33 cellular contexts compared by ENCODE assay signal in the genomic region with DNA sequence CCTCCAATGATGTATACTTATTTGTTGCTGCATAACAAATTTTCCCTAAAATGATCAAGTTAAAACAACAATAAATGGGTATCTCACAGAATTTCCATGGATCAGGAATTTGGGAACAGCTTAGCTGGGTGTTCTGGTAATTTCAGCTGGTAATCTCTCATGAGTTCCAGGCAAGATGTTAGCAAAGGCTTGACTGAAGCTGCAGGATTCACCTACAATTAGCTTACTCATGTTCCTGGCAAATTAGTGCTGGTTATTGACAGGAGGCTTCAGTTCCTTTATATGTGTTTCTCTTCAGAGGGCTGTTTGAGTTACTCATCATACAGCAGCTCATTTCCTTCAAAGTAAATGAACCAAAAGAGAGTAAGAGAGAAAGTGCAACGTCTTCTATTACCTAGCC.
"Had no signal": no experiment of that assay in that cellular context is flagged by ENCODE, and none has a peak within 500 bp of the region (broad histone marks: within the 10 kb centered on the region; RNA-seq: fewer than 3 reads in every experiment).

No MANE protein-coding gene starts in this region.

- H3K4me1 ChIP-seq: ascending aorta, Peyer's patch had no signal

- H3K36me3 ChIP-seq: ascending aorta, cardiac muscle cell, Peyer's patch had no signal

- H3K27me3 ChIP-seq: ascending aorta, cardiac muscle cell, Peyer's patch had no signal

- ATAC-seq: activated CD8-positive, alpha-beta memory T cell treated with anti-CD3 and anti-CD28 coated beads, Interleukin-2, amount 10 ng/mL, durations not matched to agents 7 days and 5 days; K562; PC-3; Right ventricle myocardium inferior had no signal

- DNase-seq: activated CD4-positive, alpha-beta memory T cell treated with anti-CD3 and anti-CD28 coated beads, Interleukin-2, amount 10 ng/mL, durations not matched to agents 7 days and 5 days; activated CD4-positive, alpha-beta T cell treated with anti-CD3 and anti-CD28 coated beads for 1 hour; activated CD4-positive, alpha-beta T cell treated with anti-CD3 and anti-CD28 coated beads for 48 hours; activated CD4-positive, CD25-positive, alpha-beta regulatory T cell; activated CD8-positive, alpha-beta memory T cell treated with anti-CD3 and anti-CD28 coated beads for 24 hours; activated CD8-positive, alpha-beta memory T cell treated with anti-CD3 and anti-CD28 coated beads, Interleukin-2, amount 10 ng/mL, durations not matched to agents 7 days and 5 days; activated CD8-positive, alpha-beta memory T cell treated with anti-CD3 and anti-CD28 coated beads, Interleukin-2, amount 50 U/mL, for 48 hours; activated effector memory CD4-positive, alpha-beta T cell treated with Interleukin-2 at 50 U/mL for 16 hours; activated naive CD4-positive, alpha-beta T cell; activated naive CD8-positive, alpha-beta T cell treated with anti-CD3 and anti-CD28 coated beads, Interleukin-2, amount 10 ng/mL, durations not matched to agents 7 days and 5 days; activated T-cell treated with anti-CD3 and anti-CD28 coated beads, Interleukin-2, amount 50 U/mL, for 48 hours; amygdala; NCI-H1092 treated with DMSO at 0.1 percent for 48 hours; NCI-H1417; NCI-H1694; NCI-H1930; NCI-H345; NCI-H524 treated with DMSO at 0.1 percent for 48 hours; PC-3; Peyer's patch; RPMI8226; SIG-M5; SW 1271; T-helper 1 cell; T-helper 2 cell; T-helper 9 cell had no signal

- H3K27ac Mint-ChIP-seq: activated CD4-positive, alpha-beta memory T cell treated with anti-CD3 and anti-CD28 coated beads, Interleukin-2, amount 10 ng/mL, durations not matched to agents 7 days and 5 days; activated CD8-positive, alpha-beta memory T cell treated with anti-CD3 and anti-CD28 coated beads, Interleukin-2, amount 10 ng/mL, durations not matched to agents 7 days and 5 days; activated naive CD4-positive, alpha-beta T cell treated with anti-CD3 and anti-CD28 coated beads, Interleukin-2, amount 50 U/mL, for 24 hours; activated naive CD8-positive, alpha-beta T cell treated with anti-CD3 and anti-CD28 coated beads, Interleukin-2, amount 10 ng/mL, durations not matched to agents 7 days and 5 days had no signal

- H3K4me3 Mint-ChIP-seq: activated CD4-positive, alpha-beta memory T cell treated with anti-CD3 and anti-CD28 coated beads, Interleukin-2, amount 10 ng/mL, durations not matched to agents 7 days and 5 days; activated CD8-positive, alpha-beta memory T cell treated with anti-CD3 and anti-CD28 coated beads, Interleukin-2, amount 10 ng/mL, durations not matched to agents 7 days and 5 days; activated naive CD4-positive, alpha-beta T cell treated with anti-CD3 and anti-CD28 coated beads, Interleukin-2, amount 50 U/mL, for 24 hours; activated naive CD8-positive, alpha-beta T cell treated with anti-CD3 and anti-CD28 coated beads, Interleukin-2, amount 10 ng/mL, durations not matched to agents 7 days and 5 days; central memory CD8-positive, alpha-beta T cell had no signal

- H3K36me3 Mint-ChIP-seq: activated CD8-positive, alpha-beta memory T cell treated with anti-CD3 and anti-CD28 coated beads, Interleukin-2, amount 10 ng/mL, durations not matched to agents 7 days and 5 days; activated naive CD4-positive, alpha-beta T cell treated with anti-CD3 and anti-CD28 coated beads, Interleukin-2, amount 50 U/mL, for 24 hours; activated naive CD8-positive, alpha-beta T cell treated with anti-CD3 and anti-CD28 coated beads, Interleukin-2, amount 10 ng/mL, durations not matched to agents 7 days and 5 days had no signal

- H3K27me3 Mint-ChIP-seq: activated CD4-positive, alpha-beta memory T cell treated with anti-CD3 and anti-CD28 coated beads, Interleukin-2, amount 10 ng/mL, durations not matched to agents 7 days and 5 days; activated CD8-positive, alpha-beta memory T cell treated with anti-CD3 and anti-CD28 coated beads, Interleukin-2, amount 10 ng/mL, durations not matched to agents 7 days and 5 days; activated naive CD4-positive, alpha-beta T cell treated with anti-CD3 and anti-CD28 coated beads, Interleukin-2, amount 50 U/mL, for 24 hours; activated naive CD8-positive, alpha-beta T cell treated with anti-CD3 and anti-CD28 coated beads, Interleukin-2, amount 10 ng/mL, durations not matched to agents 7 days and 5 days; central memory CD8-positive, alpha-beta T cell had no signal

- H3K9me3 Mint-ChIP-seq: activated CD4-positive, alpha-beta memory T cell treated with anti-CD3 and anti-CD28 coated beads, Interleukin-2, amount 10 ng/mL, durations not matched to agents 7 days and 5 days had no signal

- H3K9me3 ChIP-seq: ascending aorta, Peyer's patch had no signal

- H3K4me3 ChIP-seq: ascending aorta, cardiac muscle cell, K562, Peyer's patch had no signal

- H3K4me1 Mint-ChIP-seq: activated CD4-positive, alpha-beta memory T cell treated with anti-CD3 and anti-CD28 coated beads, Interleukin-2, amount 10 ng/mL, durations not matched to agents 7 days and 5 days; activated CD8-positive, alpha-beta memory T cell treated with anti-CD3 and anti-CD28 coated beads, Interleukin-2, amount 10 ng/mL, durations not matched to agents 7 days and 5 days; activated naive CD4-positive, alpha-beta T cell treated with anti-CD3 and anti-CD28 coated beads, Interleukin-2, amount 50 U/mL, for 24 hours; activated naive CD8-positive, alpha-beta T cell treated with anti-CD3 and anti-CD28 coated beads, Interleukin-2, amount 10 ng/mL, durations not matched to agents 7 days and 5 days; central memory CD8-positive, alpha-beta T cell had no signal

- H3K27ac ChIP-seq: ascending aorta, cardiac muscle cell, Peyer's patch, VCaP had no signal
